ENCODE assay signal across 26 cellular contexts in the genomic region with DNA sequence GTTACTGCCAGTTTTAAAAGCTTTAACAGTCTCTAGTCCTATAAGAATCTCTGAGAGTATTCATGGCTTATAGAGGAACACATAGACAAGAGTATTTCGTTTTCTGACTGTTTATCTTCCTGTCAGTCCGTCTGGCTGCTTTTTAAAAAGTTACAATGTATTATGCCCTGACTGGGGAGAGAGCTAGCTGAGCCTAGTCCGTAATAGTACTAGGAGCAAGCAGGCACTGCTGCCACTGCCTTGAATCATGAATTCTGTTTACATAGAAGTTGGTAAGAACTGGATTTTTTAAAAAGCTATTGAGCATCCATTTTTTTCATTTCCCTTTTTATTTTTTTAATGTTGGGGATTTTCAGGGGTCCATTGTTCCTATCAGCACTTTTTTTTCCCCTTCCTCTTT. TPM values are rescaled to one million over a fixed set of nuclear protein-coding genes. Genes with fewer than 3 reads are reported as not detected.
A peak's percentile ranks its signal among the peaks of the same experiment; 100 is the strongest.
DNase-seq lines count a peak whose midpoint lies in the region; ATAC-seq and TF ChIP-seq lines count a peak whose summit lies in the region.
"Had no signal": no experiment of that assay in that cellular context is flagged by ENCODE, and none has a peak within 500 bp of the region (broad histone marks: within the 10 kb centered on the region; RNA-seq: fewer than 3 reads in every experiment).

No MANE protein-coding gene starts in this region.

- no peaks in the 10 kb centered on the region for H3K9me3 Mint-ChIP-seq in activated T-cell treated with anti-CD3 and anti-CD28 coated beads, Interleukin-2, amount 50 U/mL, for 24 hours
- H3K9me3 Mint-ChIP-seq in CD4-positive, CD25-positive, alpha-beta regulatory T cell: no peaks in the 10 kb centered on the region
- H3K9me3 Mint-ChIP-seq in osteocyte (ENCODE audit: unreplicated experiment): no peaks in the 10 kb centered on the region
- H3K9me3 Mint-ChIP-seq: H9 had no signal

- DNase-seq in activated T-cell treated with anti-CD3 and anti-CD28 coated beads, Interleukin-2, amount 50 U/mL, for 24 hours: no peak
- no peak for DNase-seq in activated T-cell treated with anti-CD3 and anti-CD28 coated beads, Interleukin-2, amount 50 U/mL, for 48 hours
- DNase-seq in CD4-positive, CD25-positive, alpha-beta regulatory T cell: no peak
- DNase-seq in T-helper 17 cell: no peak
- DNase-seq in osteocyte (ENCODE audit: extremely low spot score, unreplicated experiment): no peak
- no peak for DNase-seq in amygdala (lab: John Stamatoyannopoulos, UW)
- no peak for DNase-seq in mucosa of gallbladder (ENCODE audit: low spot score)
- no peak for DNase-seq in H7
- DNase-seq: 8988T, ACHN, DMS153, DND-41, H9, Kasumi-1, NCI-H1092 treated with DMSO at 0.1 percent for 48 hours, NCI-H1436, NCI-H187, NCI-H2081 treated with DMSO at 0.1 percent for 48 hours, NCI-H2171, NCI-H226, NCI-H510A, SHP77 had no signal

- H3K27me3 Mint-ChIP-seq in activated T-cell treated with anti-CD3 and anti-CD28 coated beads, Interleukin-2, amount 50 U/mL, for 24 hours: no peaks in the 10 kb centered on the region
- no peaks in the 10 kb centered on the region for H3K27me3 Mint-ChIP-seq in CD4-positive, CD25-positive, alpha-beta regulatory T cell
- H3K27me3 Mint-ChIP-seq in T-helper 17 cell (no peaks in the 10 kb centered on the region), osteocyte (ENCODE audit: unreplicated experiment) (no peaks in the 10 kb centered on the region)

- peaks cover 36% of the 10 kb centered on the region for H3K4me1 Mint-ChIP-seq in activated T-cell treated with anti-CD3 and anti-CD28 coated beads, Interleukin-2, amount 50 U/mL, for 24 hours (ENCODE audit: low read depth)
- peaks cover 8 to 28% (median 22%) of the 10 kb centered on the region in 4 donors for H3K4me1 Mint-ChIP-seq in CD4-positive, CD25-positive, alpha-beta regulatory T cell
- H3K4me1 Mint-ChIP-seq in T-helper 17 cell (peaks cover 16% of the 10 kb centered on the region), osteocyte (ENCODE audit: unreplicated experiment) (no peaks in the 10 kb centered on the region)
- H3K4me1 Mint-ChIP-seq: H9 had no signal

- no peak overlapping the region for H3K27ac ChIP-seq in CD4-positive, CD25-positive, alpha-beta regulatory T cell (ENCODE audit: insufficient read depth, low read length, poor library complexity, severe bottlenecking)
- H3K27ac ChIP-seq: RWPE1 had no signal

- no peaks in the 10 kb centered on the region for H3K9me3 ChIP-seq in CD4-positive, CD25-positive, alpha-beta regulatory T cell (ENCODE audit: control insufficient read depth in 2 of 2, low read length in 2 of 2)
- no peaks in the 10 kb centered on the region for H3K9me3 ChIP-seq in T-helper 17 cell (ENCODE audit: control insufficient read depth, low read length, poor library complexity, severe bottlenecking)

- H3K4me1 ChIP-seq in CD4-positive, CD25-positive, alpha-beta regulatory T cell (ENCODE audit: control insufficient read depth, insufficient read depth, low read length, poor library complexity, severe bottlenecking): no peaks in the 10 kb centered on the region

- TF ChIP-seq CTCF in osteocyte (IDR thresholded peaks at IDR 0.05): no peak

- H3K36me3 Mint-ChIP-seq in activated T-cell treated with anti-CD3 and anti-CD28 coated beads, Interleukin-2, amount 50 U/mL, for 24 hours (ENCODE audit: low read depth): peaks cover 97% of the 10 kb centered on the region
- H3K36me3 Mint-ChIP-seq in CD4-positive, CD25-positive, alpha-beta regulatory T cell: peaks cover 69% of the 10 kb centered on the region
- H3K36me3 Mint-ChIP-seq in T-helper 17 cell (ENCODE audit: low read depth) (peaks cover 7% of the 10 kb centered on the region), osteocyte (ENCODE audit: unreplicated experiment) (peaks cover 58% of the 10 kb centered on the region)

- no peaks in the 10 kb centered on the region for H3K27me3 ChIP-seq in CD4-positive, CD25-positive, alpha-beta regulatory T cell (ENCODE audit: control insufficient read depth, insufficient read depth, low read length)
- no peaks in the 10 kb centered on the region for H3K27me3 ChIP-seq in H7 (ENCODE audit: control insufficient read depth, insufficient read depth, low read length)

- H3K27ac Mint-ChIP-seq in activated T-cell treated with anti-CD3 and anti-CD28 coated beads, Interleukin-2, amount 50 U/mL, for 24 hours: peak overlapping the region; percentile 76
- peak overlapping the region; percentile 10 to 43 (median 16) for H3K27ac Mint-ChIP-seq in CD4-positive, CD25-positive, alpha-beta regulatory T cell
- H3K27ac Mint-ChIP-seq in T-helper 17 cell (peak overlapping the region; percentile 39), osteocyte (ENCODE audit: unreplicated experiment) (peak overlapping the region; percentile 32)
- H3K27ac Mint-ChIP-seq: H9 had no signal

- H3K36me3 ChIP-seq in CD4-positive, CD25-positive, alpha-beta regulatory T cell (ENCODE audit: control insufficient read depth, insufficient read depth, low read length): peaks cover 99% of the 10 kb centered on the region
- peaks cover 51% of the 10 kb centered on the region for H3K36me3 ChIP-seq in H7 (replicated peaks; ENCODE audit: control insufficient read depth, insufficient read depth, low read length)

- no peak overlapping the region for H3K4me3 Mint-ChIP-seq in activated T-cell treated with anti-CD3 and anti-CD28 coated beads, Interleukin-2, amount 50 U/mL, for 24 hours
- H3K4me3 Mint-ChIP-seq in CD4-positive, CD25-positive, alpha-beta regulatory T cell: no peak overlapping the region
- no peak overlapping the region for H3K4me3 Mint-ChIP-seq in T-helper 17 cell
- no peak overlapping the region for H3K4me3 Mint-ChIP-seq in osteocyte (ENCODE audit: unreplicated experiment)
- H3K4me3 Mint-ChIP-seq: H9 had no signal

- no peak overlapping the region for H3K4me3 ChIP-seq in CD4-positive, CD25-positive, alpha-beta regulatory T cell (ENCODE audit: low read depth, low read length)
- no peak overlapping the region for H3K4me3 ChIP-seq in H7 (ENCODE audit: insufficient read depth, low read depth, low read length)
- H3K4me3 ChIP-seq: K562 had no signal

- no peak for ATAC-seq in CD4-positive, CD25-positive, alpha-beta regulatory T cell (ENCODE audit: low read depth in 2 of 2)
- ATAC-seq in T-helper 17 cell: no peak
- ATAC-seq: HepG2, K562, Panc1 had no signal

RNA-seq across cellular contexts. Expression of gene XPA, which starts 26.6 kb away (rescaled TPM):
- 22.2 TPM for total RNA-seq in CD4-positive, CD25-positive, alpha-beta regulatory T cell
- 10 to 100 TPM; 21.8 to 28.9 (median 25.8) TPM for polyA plus RNA-seq in CD4-positive, CD25-positive, alpha-beta regulatory T cell
- total RNA-seq in T-helper 17 cell: 10 to 100 TPM; 16.6 to 23.4 TPM
- 10.1 and 10.6 TPM in 2 replicates for total RNA-seq in osteocyte
- 13.5 TPM for total RNA-seq in mucosa of gallbladder
- total RNA-seq in H7 (2014; rRNA removed; shearing (Covaris generic)): 1.5 and 3.5 TPM in 2 replicates

RNA-seq across cellular contexts. Expression of gene NCBP1, which starts 37.0 kb away (rescaled TPM):
- total RNA-seq in CD4-positive, CD25-positive, alpha-beta regulatory T cell: 47.4 TPM
- 10 to 100 TPM; 18.0 to 30.1 (median 21.5) TPM for polyA plus RNA-seq in CD4-positive, CD25-positive, alpha-beta regulatory T cell
- total RNA-seq in T-helper 17 cell (10 to 100 TPM; 31.6 to 37.2 TPM), osteocyte (34.9 and 42.2 TPM in 2 replicates), mucosa of gallbladder (23.9 TPM)
- total RNA-seq in H7 (2014; rRNA removed; shearing (Covaris generic)): 34.1 and 35.3 TPM in 2 replicates

RNA-seq across cellular contexts. Expression of gene TSTD2, which starts 37.4 kb away (rescaled TPM):
- 21.5 TPM for total RNA-seq in CD4-positive, CD25-positive, alpha-beta regulatory T cell
- 10 to 100 TPM in 1 of 4 donors, 1 to 10 TPM in 3; 5.5 to 13.3 (median 9.1) TPM for polyA plus RNA-seq in CD4-positive, CD25-positive, alpha-beta regulatory T cell
- total RNA-seq in T-helper 17 cell: 10 to 100 TPM; 15.5 to 26.7 TPM
- 23.3 and 28.4 TPM in 2 replicates for total RNA-seq in osteocyte
- 21.6 TPM for total RNA-seq in mucosa of gallbladder
- 13.0 and 15.6 TPM in 2 replicates for total RNA-seq in H7 (2014; rRNA removed; shearing (Covaris generic))

Comparison
In these comparisons a context has a peak if more than half of its experiments do, and no peak if none do; other contexts are left out.
1. H3K27ac Mint-ChIP-seq: peak in every context shown above with its lines; median percentile 76 in activated T-cell treated with anti-CD3 and anti-CD28 coated beads, Interleukin-2, amount 50 U/mL, for 24 hours; 39 in T-helper 17 cell; 32 in osteocyte; 16 in CD4-positive, CD25-positive, alpha-beta regulatory T cell.